In genomic region chr9:84779892-84780291, GRCh38 we compare ENCODE assay signal across 37 cellular contexts.
"Had no signal": no experiment of that assay in that cellular context is flagged by ENCODE, and none has a peak within 500 bp of the region (broad histone marks: within the 10 kb centered on the region; RNA-seq: fewer than 3 reads in every experiment).

No MANE protein-coding gene starts in this region.

- H3K36me3 ChIP-seq: ascending aorta, breast epithelium, cardiac muscle cell, esophagus squamous epithelium, gastrocnemius medialis, heart left ventricle, WERI-Rb-1 had no signal

- H3K36me3 Mint-ChIP-seq: activated CD4-positive, alpha-beta memory T cell treated with anti-CD3 and anti-CD28 coated beads for 36 hours; activated naive CD4-positive, alpha-beta T cell treated with anti-CD3 and anti-CD28 coated beads, Interleukin-2, amount 10 ng/mL, durations not matched to agents 7 days and 5 days; activated naive CD4-positive, alpha-beta T cell treated with anti-CD3 and anti-CD28 coated beads, Interleukin-2, amount 50 U/mL, for 72 hours; activated naive CD8-positive, alpha-beta T cell treated with anti-CD3 and anti-CD28 coated beads, Interleukin-2, amount 10 ng/mL, durations not matched to agents 7 days and 5 days had no signal

- H3K27me3 Mint-ChIP-seq: activated CD4-positive, alpha-beta memory T cell treated with anti-CD3 and anti-CD28 coated beads for 36 hours; activated naive CD4-positive, alpha-beta T cell treated with anti-CD3 and anti-CD28 coated beads, Interleukin-2, amount 10 ng/mL, durations not matched to agents 7 days and 5 days; brain had no signal

- ATAC-seq: activated CD4-positive, CD25-positive, alpha-beta regulatory T cell treated with anti-CD3 and anti-CD28 coated beads, Interleukin-2, amount 50 U/mL, for 24 hours; activated CD8-positive, alpha-beta memory T cell treated with anti-CD3 and anti-CD28 coated beads, Interleukin-2, amount 10 ng/mL, durations not matched to agents 7 days and 5 days; activated CD8-positive, alpha-beta T cell treated with anti-CD3 and anti-CD28 coated beads, Interleukin-2, amount 10 ng/mL, durations not matched to agents 7 days and 5 days; activated naive CD4-positive, alpha-beta T cell treated with anti-CD3 and anti-CD28 coated beads, Interleukin-2, amount 50 U/mL, for 72 hours; activated T-cell treated with anti-CD3 and anti-CD28 coated beads, Interleukin-2, amount 50 U/mL, for 72 hours; foreskin keratinocyte; gastrocnemius medialis; heart left ventricle; T-helper 17 cell had no signal

- H3K4me1 Mint-ChIP-seq: activated B cell treated with CpG ODN at 0.5 μM for 24 hours; activated CD8-positive, alpha-beta memory T cell treated with anti-CD3 and anti-CD28 coated beads, Interleukin-2, amount 10 ng/mL, durations not matched to agents 7 days and 5 days; activated naive CD4-positive, alpha-beta T cell treated with anti-CD3 and anti-CD28 coated beads, Interleukin-2, amount 10 ng/mL, durations not matched to agents 7 days and 5 days; activated naive CD8-positive, alpha-beta T cell treated with anti-CD3 and anti-CD28 coated beads, Interleukin-2, amount 10 ng/mL, durations not matched to agents 7 days and 5 days had no signal

- H3K4me3 Mint-ChIP-seq: activated B cell treated with CpG ODN at 0.5 μM for 24 hours; activated CD4-positive, alpha-beta memory T cell treated with anti-CD3 and anti-CD28 coated beads for 36 hours; activated CD4-positive, alpha-beta T cell treated with anti-CD3 and anti-CD28 coated beads, Interleukin-2, amount 10 ng/mL, durations not matched to agents 24 days and 14 days; activated CD8-positive, alpha-beta memory T cell treated with anti-CD3 and anti-CD28 coated beads, Interleukin-2, amount 10 ng/mL, durations not matched to agents 7 days and 5 days; activated CD8-positive, alpha-beta T cell treated with anti-CD3 and anti-CD28 coated beads, Interleukin-2, amount 10 ng/mL, durations not matched to agents 7 days and 5 days; activated naive CD4-positive, alpha-beta T cell treated with anti-CD3 and anti-CD28 coated beads, Interleukin-2, amount 10 ng/mL, durations not matched to agents 7 days and 5 days; activated naive CD8-positive, alpha-beta T cell treated with anti-CD3 and anti-CD28 coated beads, Interleukin-2, amount 10 ng/mL, durations not matched to agents 7 days and 5 days; activated T-cell treated with anti-CD3 and anti-CD28 coated beads, Interleukin-2, amount 50 U/mL, for 72 hours; brain; dendritic cell treated with granulocyte-macrophage colony-stimulating factor and Interleukin-4, amounts not matched to agents 40 ng/mL and 50 ng/mL, for 4 days; T-helper 17 cell; T-helper 2 cell treated with Interferon-gamma antibody and Interleukin-4, amounts not matched to agents 5 μg/mL and 100 μg/mL, for 36 hours had no signal

- DNase-seq: activated B cell treated with CpG ODN at 0.5 μM for 24 hours; activated CD4-positive, alpha-beta memory T cell treated with anti-CD3 and anti-CD28 coated beads for 36 hours; activated CD4-positive, alpha-beta T cell treated with anti-CD3 and anti-CD28 coated beads, Interleukin-2, amount 10 ng/mL, durations not matched to agents 24 days and 14 days; activated CD8-positive, alpha-beta memory T cell treated with anti-CD3 and anti-CD28 coated beads, Interleukin-2, amount 10 ng/mL, durations not matched to agents 7 days and 5 days; activated CD8-positive, alpha-beta memory T cell treated with anti-CD3 and anti-CD28 coated beads, Interleukin-2, amount 50 U/mL, for 4 hours; activated CD8-positive, alpha-beta T cell treated with anti-CD3 and anti-CD28 coated beads, Interleukin-2, amount 10 ng/mL, durations not matched to agents 7 days and 5 days; activated gamma-delta T cell; activated naive CD4-positive, alpha-beta T cell; activated naive CD4-positive, alpha-beta T cell treated with anti-CD3 and anti-CD28 coated beads, Interleukin-2, amount 10 ng/mL, durations not matched to agents 7 days and 5 days; activated naive CD8-positive, alpha-beta T cell treated with anti-CD3 and anti-CD28 coated beads, Interleukin-2, amount 10 ng/mL, durations not matched to agents 7 days and 5 days; activated T-cell treated with anti-CD3 and anti-CD28 coated beads, Interleukin-2, amount 50 U/mL, for 1 hour; activated T-cell treated with anti-CD3 and anti-CD28 coated beads, Interleukin-2, amount 50 U/mL, for 72 hours; central memory CD4-positive, alpha-beta T cell; cerebellar nuclear complex; dorsolateral prefrontal cortex; effector memory CD4-positive, alpha-beta T cell; esophagus squamous epithelium; foreskin keratinocyte; gastrocnemius medialis; glutamatergic neuron; heart left ventricle; T-helper 1 cell; T-helper 17 cell; T1000; WERI-Rb-1 had no signal

- H3K9me3 ChIP-seq: ascending aorta, breast epithelium, esophagus squamous epithelium, gastrocnemius medialis, heart left ventricle had no signal

- FAIRE-seq: endometrium, endothelial cell of umbilical vein had no signal

- H3K4me3 ChIP-seq: ascending aorta, breast epithelium, cardiac muscle cell, coronary artery, dorsolateral prefrontal cortex, esophagus squamous epithelium, gastrocnemius medialis, heart left ventricle had no signal

- H3K9me3 Mint-ChIP-seq: activated B cell treated with CpG ODN at 0.5 μM for 24 hours; activated CD4-positive, alpha-beta T cell treated with anti-CD3 and anti-CD28 coated beads, Interleukin-2, amount 10 ng/mL, durations not matched to agents 24 days and 14 days; activated naive CD4-positive, alpha-beta T cell treated with anti-CD3 and anti-CD28 coated beads, Interleukin-2, amount 10 ng/mL, durations not matched to agents 7 days and 5 days; activated naive CD8-positive, alpha-beta T cell treated with anti-CD3 and anti-CD28 coated beads, Interleukin-2, amount 10 ng/mL, durations not matched to agents 7 days and 5 days; dendritic cell treated with granulocyte-macrophage colony-stimulating factor and Interleukin-4, amounts not matched to agents 40 ng/mL and 50 ng/mL, for 4 days; T-helper 2 cell treated with Interferon-gamma antibody and Interleukin-4, amounts not matched to agents 5 μg/mL and 100 μg/mL, for 36 hours had no signal

- H3K27ac ChIP-seq: ascending aorta, breast epithelium, cardiac muscle cell, coronary artery, epithelial cell of prostate, esophagus squamous epithelium, foreskin keratinocyte, gastrocnemius medialis, heart left ventricle, WERI-Rb-1 had no signal

- H3K27me3 ChIP-seq: ascending aorta, breast epithelium, cardiac muscle cell, dorsolateral prefrontal cortex, esophagus squamous epithelium, gastrocnemius medialis had no signal

- H3K4me1 ChIP-seq: ascending aorta, breast epithelium, esophagus squamous epithelium, foreskin keratinocyte, gastrocnemius medialis had no signal

- H3K27ac Mint-ChIP-seq: activated B cell treated with CpG ODN at 0.5 μM for 24 hours; activated CD4-positive, alpha-beta memory T cell treated with anti-CD3 and anti-CD28 coated beads for 36 hours; activated CD4-positive, alpha-beta T cell treated with anti-CD3 and anti-CD28 coated beads, Interleukin-2, amount 10 ng/mL, durations not matched to agents 24 days and 14 days; activated CD8-positive, alpha-beta memory T cell treated with anti-CD3 and anti-CD28 coated beads, Interleukin-2, amount 10 ng/mL, durations not matched to agents 7 days and 5 days; activated CD8-positive, alpha-beta T cell treated with anti-CD3 and anti-CD28 coated beads, Interleukin-2, amount 10 ng/mL, durations not matched to agents 7 days and 5 days; activated naive CD4-positive, alpha-beta T cell treated with anti-CD3 and anti-CD28 coated beads, Interleukin-2, amount 10 ng/mL, durations not matched to agents 7 days and 5 days; activated naive CD4-positive, alpha-beta T cell treated with anti-CD3 and anti-CD28 coated beads, Interleukin-2, amount 50 U/mL, for 72 hours; activated naive CD8-positive, alpha-beta T cell treated with anti-CD3 and anti-CD28 coated beads, Interleukin-2, amount 10 ng/mL, durations not matched to agents 7 days and 5 days; activated T-cell treated with anti-CD3 and anti-CD28 coated beads, Interleukin-2, amount 50 U/mL, for 72 hours; dendritic cell treated with granulocyte-macrophage colony-stimulating factor and Interleukin-4, amounts not matched to agents 40 ng/mL and 50 ng/mL, for 4 days; T-helper 17 cell; T-helper 2 cell treated with Interferon-gamma antibody and Interleukin-4, amounts not matched to agents 5 μg/mL and 100 μg/mL, for 36 hours had no signal
